ENCODE assay signal across 8 cellular contexts in the genomic region with DNA sequence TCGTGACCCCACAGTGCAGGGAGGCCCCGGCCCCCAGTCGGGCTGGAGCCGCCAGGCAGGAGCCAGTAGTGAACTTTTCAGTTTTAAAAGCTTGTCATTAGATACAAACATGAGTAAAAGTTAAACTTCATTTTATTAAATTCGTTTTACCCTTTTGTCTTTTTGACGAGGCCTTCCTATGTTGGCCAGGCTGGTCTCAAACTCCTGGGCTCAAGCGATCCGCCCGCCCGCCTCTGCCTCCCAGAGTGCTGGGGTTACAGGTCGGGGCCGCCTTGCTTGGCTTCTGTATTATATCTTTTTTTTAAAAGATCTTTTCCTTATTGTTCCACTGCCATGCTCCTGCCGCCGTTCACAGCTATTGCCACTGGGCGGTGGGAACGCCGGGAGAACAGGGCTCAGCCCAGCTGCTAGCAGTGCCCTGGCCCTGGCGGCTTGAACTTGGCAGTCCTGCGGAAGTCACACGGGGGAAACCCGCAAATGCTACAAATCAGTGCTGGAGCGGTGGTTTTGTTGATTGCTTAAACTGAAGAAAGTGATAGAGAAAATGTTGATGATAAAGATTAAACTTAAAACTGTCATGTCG. TPM values are rescaled to one million over a fixed set of nuclear protein-coding genes. Genes with fewer than 3 reads are reported as not detected.
DNase-seq lines count a peak whose midpoint lies in the region; ATAC-seq and TF ChIP-seq lines count a peak whose summit lies in the region.

No MANE protein-coding gene starts in this region.

- peak; percentile 11 for DNase-seq in NCI-H2107 treated with DMSO at 0.1 percent for 48 hours (lab: John Stamatoyannopoulos, UW; ENCODE audit: unreplicated experiment)
- DNase-seq in NCI-H2107 (lab: John Stamatoyannopoulos, UW): no peak
- peak; percentile 72 for DNase-seq in SK-MEL-5 (ENCODE audit: low read depth, low spot score)
- peak; percentile 46 for DNase-seq in activated naive CD8-positive, alpha-beta T cell treated with anti-CD3 and anti-CD28 coated beads for 36 hours
- peak; percentile 74 for DNase-seq in Right ventricle myocardium superior
- peak in 4 of 5 donors; percentile 46 to 72 (median 53) for DNase-seq in ovary
- no peak for DNase-seq in uterus

- no peaks in the 10 kb centered on the region for H3K9me3 ChIP-seq in ovary
- no peaks in the 10 kb centered on the region for H3K9me3 ChIP-seq in uterus

- H3K27ac Mint-ChIP-seq in activated naive CD8-positive, alpha-beta T cell treated with anti-CD3 and anti-CD28 coated beads for 36 hours: peak overlapping the region; percentile 87

- H3K36me3 ChIP-seq in ovary: no peaks in the 10 kb centered on the region
- no peaks in the 10 kb centered on the region for H3K36me3 ChIP-seq in uterus

- TF ChIP-seq EP300 in Ishikawa (IDR thresholded peaks at IDR 0.05; ENCODE audit: borderline replicate concordance) (no peak), ovary (IDR thresholded peaks at IDR 0.05) (no peak)

- no peaks in the 10 kb centered on the region for H3K27me3 Mint-ChIP-seq in activated naive CD8-positive, alpha-beta T cell treated with anti-CD3 and anti-CD28 coated beads for 36 hours

- TF ChIP-seq CTCF in ovary (IDR thresholded peaks at IDR 0.05) (peak in 1 of 3 donors; percentile 2), uterus (IDR thresholded peaks at IDR 0.05) (peak in 1 of 4 experiments; percentile 10)

- H3K27ac ChIP-seq in ovary: peak overlapping the region; percentile 97 to 98
- peak overlapping the region; percentile 95 to 98 for H3K27ac ChIP-seq in uterus

- H3K27me3 ChIP-seq in ovary (no peaks in the 10 kb centered on the region), uterus (no peaks in the 10 kb centered on the region)

- peak overlapping the region; percentile 86 for H3K4me3 Mint-ChIP-seq in activated naive CD8-positive, alpha-beta T cell treated with anti-CD3 and anti-CD28 coated beads for 36 hours

- H3K4me1 ChIP-seq in ovary (ENCODE audit: insufficient read depth) (peaks cover 12% of the 10 kb centered on the region), uterus (no peaks in the 10 kb centered on the region)

- H3K4me1 Mint-ChIP-seq in activated naive CD8-positive, alpha-beta T cell treated with anti-CD3 and anti-CD28 coated beads for 36 hours: peaks cover 24% of the 10 kb centered on the region

- WGBS in ovary, 3 donors: 6 to 8% (median 8%) methylated on average over 23 of the region's 23 CpGs

- intact Hi-C loops in Right ventricle myocardium superior (cut with DNase I) (no loop called here), ovary (cut with DNase I) (no loop called here), uterus (cut with DNase I; ENCODE audit: low total_unique reads) (no loop called here)

- peaks cover 11% of the 10 kb centered on the region for H3K36me3 Mint-ChIP-seq in activated naive CD8-positive, alpha-beta T cell treated with anti-CD3 and anti-CD28 coated beads for 36 hours

- H3K4me3 ChIP-seq in ovary: peak overlapping the region; percentile 97
- peak overlapping the region; percentile 71 to 99 for H3K4me3 ChIP-seq in uterus

- TF ChIP-seq POLR2A in ovary (IDR thresholded peaks at IDR 0.05): no peak
- no peak for TF ChIP-seq POLR2A in uterus (IDR thresholded peaks at IDR 0.05)

- TF ChIP-seq RAD21 in Ishikawa (IDR thresholded peaks at IDR 0.05; ENCODE audit: low read depth): peak; percentile 44

- no peaks in the 10 kb centered on the region for H3K9me3 Mint-ChIP-seq in activated naive CD8-positive, alpha-beta T cell treated with anti-CD3 and anti-CD28 coated beads for 36 hours

- in situ Hi-C loops in SK-MEL-5 (cut with HindIII; ENCODE audit: low pct_unique_long_range_greater_than_20kb, low sequenced_read_pairs): no loop called here

- peak; percentile 54 for ATAC-seq in Right ventricle myocardium superior (ENCODE audit: poor library complexity)

TF ChIP-seq in Ishikawa, 13 proteins besides CTCF, POLR2A, EP300 and RAD21:
- no peak for TF ChIP-seq TAF1 (IDR thresholded peaks at IDR 0.05; ENCODE audit: low read depth)
- no peak for TF ChIP-seq CREB1 (IDR thresholded peaks at IDR 0.05; ENCODE audit: low read depth)
- TF ChIP-seq TCF12 (IDR thresholded peaks at IDR 0.05; ENCODE audit: low read depth): no peak
- TF ChIP-seq ZBTB7A (IDR thresholded peaks at IDR 0.05; ENCODE audit: low read depth): no peak
- TF ChIP-seq TEAD4 (IDR thresholded peaks at IDR 0.05): no peak
- TF ChIP-seq EGR1 (IDR thresholded peaks at IDR 0.05): no peak
- TF ChIP-seq NFIC (IDR thresholded peaks at IDR 0.05): no peak
- TF ChIP-seq FOXM1 (IDR thresholded peaks at IDR 0.05; ENCODE audit: borderline replicate concordance, low read depth): no peak
- TF ChIP-seq, protein P1, sequence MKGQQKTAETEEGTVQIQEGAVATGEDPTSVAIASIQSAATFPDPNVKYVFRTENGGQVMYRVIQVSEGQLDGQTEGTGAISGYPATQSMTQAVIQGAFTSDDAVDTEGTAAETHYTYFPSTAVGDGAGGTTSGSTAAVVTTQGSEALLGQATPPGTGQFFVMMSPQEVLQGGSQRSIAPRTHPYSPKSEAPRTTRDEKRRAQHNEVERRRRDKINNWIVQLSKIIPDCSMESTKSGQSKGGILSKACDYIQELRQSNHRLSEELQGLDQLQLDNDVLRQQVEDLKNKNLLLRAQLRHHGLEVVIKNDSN (IDR thresholded peaks at IDR 0.05): no peak
- TF ChIP-seq YY1 (IDR thresholded peaks at IDR 0.05; ENCODE audit: low read depth): no peak

RNA-seq across cellular contexts. Expression of gene NELFA, which starts 1.0 kb away (rescaled TPM):
- total RNA-seq in SK-MEL-5 (2014; rRNA removed; shearing (Covaris generic)): 14.7 and 17.0 TPM in 2 replicates
- 33.2 and 43.3 TPM in 2 replicates for polyA plus RNA-seq in SK-MEL-5 (2015; cell fraction: cytosol; rRNA removed)
- polyA plus RNA-seq in SK-MEL-5 (2015; cell fraction: nucleus; rRNA removed): 26.1 and 48.5 TPM in 2 replicates
- total RNA-seq in activated naive CD8-positive, alpha-beta T cell treated with anti-CD3 and anti-CD28 coated beads for 36 hours: 10 to 100 TPM; 44.8 to 46.2 TPM
- total RNA-seq in Right ventricle myocardium superior (10.4 TPM), ovary (10 to 100 TPM; 22.7 to 42.8 (median 32.6) TPM), uterus (10 to 100 TPM in 3 of 4 donors, 1 to 10 TPM in 1; 2.4 to 38.8 (median 18.8) TPM)
- polyA plus RNA-seq in ovary: 10 to 100 TPM; 12.5 to 30.8 TPM

RNA-seq across cellular contexts. Expression of gene NAT8L, which starts 49.4 kb away (rescaled TPM):
- total RNA-seq in SK-MEL-5 (2014; rRNA removed; shearing (Covaris generic)): 3.8 and 3.9 TPM in 2 replicates
- 14.6 and 16.3 TPM in 2 replicates for polyA plus RNA-seq in SK-MEL-5 (2015; cell fraction: cytosol; rRNA removed)
- 15.9 and 16.2 TPM in 2 replicates for polyA plus RNA-seq in SK-MEL-5 (2015; cell fraction: nucleus; rRNA removed)
- total RNA-seq in activated naive CD8-positive, alpha-beta T cell treated with anti-CD3 and anti-CD28 coated beads for 36 hours: under 1 TPM; 0.56 to 0.60 TPM
- total RNA-seq in Right ventricle myocardium superior: 1.00 TPM
- total RNA-seq in ovary: 1 to 10 TPM in 4 of 7 donors, under 1 TPM in 3; 0.24 to 4.1 (median 1.3) TPM
- 1 to 10 TPM in 1 of 2 donors, under 1 TPM in 1; 0.80 to 1.7 TPM for polyA plus RNA-seq in ovary
- 1 to 10 TPM in 1 of 4 donors, under 1 TPM in 1, not detected in 2; 0.27 to 1.2 TPM for total RNA-seq in uterus

Comparison
In these comparisons a context has a peak if more than half of its experiments do, and no peak if none do; other contexts are left out.
1. DNase-seq: peak in NCI-H2107 treated with DMSO at 0.1 percent for 48 hours (single experiment), SK-MEL-5 (single experiment), activated naive CD8-positive, alpha-beta T cell treated with anti-CD3 and anti-CD28 coated beads for 36 hours (single experiment), Right ventricle myocardium superior (single experiment) and ovary (4 of 5); none in NCI-H2107 (single experiment) and uterus (0 of 2).